ENCODE assay signal across 5 cellular contexts in genomic region chr10:51400354-51401096, GRCh38.
"Had no signal": no experiment of that assay in that cellular context is flagged by ENCODE, and none has a peak within 500 bp of the region (broad histone marks: within the 10 kb centered on the region; RNA-seq: fewer than 3 reads in every experiment).

No MANE protein-coding gene starts in this region.

- ATAC-seq: HepG2, K562 had no signal

- H3K4me1 Mint-ChIP-seq: IgD-negative memory B cell had no signal

- H3K4me3 Mint-ChIP-seq: IgD-negative memory B cell had no signal

- H3K4me3 ChIP-seq: K562 had no signal

- H3K9me3 Mint-ChIP-seq: IgD-negative memory B cell had no signal

- H3K27me3 Mint-ChIP-seq: IgD-negative memory B cell had no signal

- H3K27ac ChIP-seq: HL-60 had no signal

- H3K36me3 Mint-ChIP-seq: IgD-negative memory B cell had no signal

- H3K27ac Mint-ChIP-seq: IgD-negative memory B cell had no signal

- DNase-seq: IMR-90 had no signal
